17 cellular contexts compared by ENCODE assay signal in genomic region chr7:2934984-2935740, GRCh38.
DNase-seq lines count a peak whose midpoint lies in the region; ATAC-seq lines count a peak whose summit lies in the region.
"Had no signal": no experiment of that assay in that cellular context is flagged by ENCODE, and none has a peak within 500 bp of the region (broad histone marks: within the 10 kb centered on the region; RNA-seq: fewer than 3 reads in every experiment).

No MANE protein-coding gene starts in this region.

- no peaks in the 10 kb centered on the region for H3K9me3 Mint-ChIP-seq in activated CD4-positive, alpha-beta T cell treated with anti-CD3 and anti-CD28 coated beads for 36 hours (ENCODE audit: low read depth)
- no peaks in the 10 kb centered on the region for H3K9me3 Mint-ChIP-seq in activated T-helper 17 cell treated with anti-CD3 and anti-CD28 coated beads, Interleukin-2, amount 50 U/mL, for 72 hours
- H3K9me3 Mint-ChIP-seq: CD4-positive, CD25-positive, alpha-beta regulatory T cell; effector memory CD8-positive, alpha-beta T cell had no signal

- POLR2A ChIA-PET in activated CD4-positive, alpha-beta T cell treated with anti-CD3 and anti-CD28 coated beads for 36 hours (lab: Charles Lee): interaction anchor here (0.6 to 1.1 kb wide), 3 partner anchors 41 to 157 kb away, joined by 4 to 10 read pairs (median 5); no protein-coding TSS in a partner anchor

- H3K27me3 Mint-ChIP-seq in activated CD4-positive, alpha-beta T cell treated with anti-CD3 and anti-CD28 coated beads for 36 hours: no peaks in the 10 kb centered on the region
- no peaks in the 10 kb centered on the region for H3K27me3 Mint-ChIP-seq in activated T-helper 17 cell treated with anti-CD3 and anti-CD28 coated beads, Interleukin-2, amount 50 U/mL, for 72 hours
- H3K27me3 Mint-ChIP-seq: CD4-positive, CD25-positive, alpha-beta regulatory T cell; effector memory CD8-positive, alpha-beta T cell had no signal

- no peak for DNase-seq in activated CD4-positive, alpha-beta T cell treated with anti-CD3 and anti-CD28 coated beads for 36 hours
- no peak for DNase-seq in activated CD4-positive, alpha-beta T cell treated with anti-CD3 and anti-CD28 coated beads, Interleukin-2, amount 50 U/mL, for 48 hours
- DNase-seq in Ammon's horn (ENCODE audit: low spot score) (peak; percentile 66), mesenteric fat pad (ENCODE audit: low spot score) (peak; percentile 57)
- DNase-seq in effector CD4-positive, alpha-beta T cell: no peak
- DNase-seq: CD4-positive, CD25-positive, alpha-beta regulatory T cell; effector memory CD8-positive, alpha-beta T cell; hippocampal formation; kidney glomerular epithelial cell; NCI-H2029; NCI-H526 treated with DMSO at 0.1 percent for 48 hours; PC-3; stimulated activated CD4-positive, alpha-beta T cell treated with anti-CD3 and anti-CD28 coated beads, Interleukin-12 subunit alpha, Interleukin-12 subunit beta, amount 100 ng/mL, for 4 hours; stomach had no signal

- CTCF ChIA-PET in activated CD4-positive, alpha-beta T cell treated with anti-CD3 and anti-CD28 coated beads for 36 hours (lab: Charles Lee): interaction anchor here (0.7 to 0.9 kb wide), 4 partner anchors 12 to 134 kb away, joined by 3 to 5 read pairs (median 3); no protein-coding TSS in a partner anchor

- H3K36me3 Mint-ChIP-seq in activated CD4-positive, alpha-beta T cell treated with anti-CD3 and anti-CD28 coated beads for 36 hours (ENCODE audit: low read depth): peaks cover 62% of the 10 kb centered on the region
- H3K36me3 Mint-ChIP-seq in activated T-helper 17 cell treated with anti-CD3 and anti-CD28 coated beads, Interleukin-2, amount 50 U/mL, for 72 hours (ENCODE audit: low read depth): peaks cover 94% of the 10 kb centered on the region

- peak overlapping the region; percentile 100 for H3K27ac Mint-ChIP-seq in activated CD4-positive, alpha-beta T cell treated with anti-CD3 and anti-CD28 coated beads for 36 hours
- H3K27ac Mint-ChIP-seq in activated T-helper 17 cell treated with anti-CD3 and anti-CD28 coated beads, Interleukin-2, amount 50 U/mL, for 72 hours: peak overlapping the region; percentile 80

- peaks cover 25% of the 10 kb centered on the region for H3K4me1 Mint-ChIP-seq in activated CD4-positive, alpha-beta T cell treated with anti-CD3 and anti-CD28 coated beads for 36 hours
- peaks cover 5% of the 10 kb centered on the region for H3K4me1 Mint-ChIP-seq in activated T-helper 17 cell treated with anti-CD3 and anti-CD28 coated beads, Interleukin-2, amount 50 U/mL, for 72 hours

- intact Hi-C loops in activated CD4-positive, alpha-beta T cell treated with anti-CD3 and anti-CD28 coated beads for 36 hours (cut with DNase I, micrococcal nuclease): loop anchor here (1.0 to 2.0 kb wide), 8 partner anchors 21 to 218 kb away; partner anchors contain the start of gene CARD11 (in 1 of the 2)

- no peak for ATAC-seq in activated CD4-positive, alpha-beta T cell treated with anti-CD3 and anti-CD28 coated beads for 36 hours
- ATAC-seq in activated T-helper 17 cell treated with anti-CD3 and anti-CD28 coated beads, Interleukin-2, amount 50 U/mL, for 72 hours (replicated peaks): no peak
- no peak for ATAC-seq in GM21360 (IDR thresholded peaks at IDR 0.05; ENCODE audit: unreplicated experiment)
- ATAC-seq in HG03571 (IDR thresholded peaks at IDR 0.05; ENCODE audit: unreplicated experiment): no peak
- ATAC-seq: effector memory CD8-positive, alpha-beta T cell had no signal

- H3K4me3 Mint-ChIP-seq in activated CD4-positive, alpha-beta T cell treated with anti-CD3 and anti-CD28 coated beads for 36 hours: no peak overlapping the region
- no peak overlapping the region for H3K4me3 Mint-ChIP-seq in activated T-helper 17 cell treated with anti-CD3 and anti-CD28 coated beads, Interleukin-2, amount 50 U/mL, for 72 hours
- H3K4me3 Mint-ChIP-seq: CD4-positive, CD25-positive, alpha-beta regulatory T cell; effector memory CD8-positive, alpha-beta T cell had no signal

Comparison
In these comparisons a context has a peak if more than half of its experiments do, and no peak if none do; other contexts are left out.
1. DNase-seq: peak in Ammon's horn (single experiment) and mesenteric fat pad (single experiment); none in activated CD4-positive, alpha-beta T cell treated with anti-CD3 and anti-CD28 coated beads for 36 hours (single experiment), activated CD4-positive, alpha-beta T cell treated with anti-CD3 and anti-CD28 coated beads, Interleukin-2, amount 50 U/mL, for 48 hours (0 of 2) and effector CD4-positive, alpha-beta T cell (single experiment).